In genomic region chr1:64935551-64936158, GRCh38 we compare ENCODE assay signal across 1 cellular context.
TF ChIP-seq lines count a peak whose summit lies in the region.

No MANE protein-coding gene starts in this region.

TF ChIP-seq in A549, 52 proteins besides CTCF, POLR2A, EP300 and RAD21:
- TF ChIP-seq MAZ (IDR thresholded peaks at IDR 0.05; ENCODE audit: borderline replicate concordance, low read depth, low read length) (no peak), HOXB5 (CRISPR knock-in tag; IDR thresholded peaks at IDR 0.05) (no peak), KDM1A (IDR thresholded peaks at IDR 0.05; ENCODE audit: low read depth) (no peak), USF2 (IDR thresholded peaks at IDR 0.05) (no peak), SREBF2 (IDR thresholded peaks at IDR 0.05) (no peak), TP53 (CRISPR knock-in tag; IDR thresholded peaks at IDR 0.05) (no peak), POLR2AphosphoS2 (conservative IDR thresholded peaks at IDR 0.05; ENCODE audit: low read length) (no peak), FOSB (CRISPR knock-in tag; IDR thresholded peaks at IDR 0.05) (no peak), RCOR1 (IDR thresholded peaks at IDR 0.05; ENCODE audit: low read depth, low read length) (no peak)
- TF ChIP-seq, protein P1, sequence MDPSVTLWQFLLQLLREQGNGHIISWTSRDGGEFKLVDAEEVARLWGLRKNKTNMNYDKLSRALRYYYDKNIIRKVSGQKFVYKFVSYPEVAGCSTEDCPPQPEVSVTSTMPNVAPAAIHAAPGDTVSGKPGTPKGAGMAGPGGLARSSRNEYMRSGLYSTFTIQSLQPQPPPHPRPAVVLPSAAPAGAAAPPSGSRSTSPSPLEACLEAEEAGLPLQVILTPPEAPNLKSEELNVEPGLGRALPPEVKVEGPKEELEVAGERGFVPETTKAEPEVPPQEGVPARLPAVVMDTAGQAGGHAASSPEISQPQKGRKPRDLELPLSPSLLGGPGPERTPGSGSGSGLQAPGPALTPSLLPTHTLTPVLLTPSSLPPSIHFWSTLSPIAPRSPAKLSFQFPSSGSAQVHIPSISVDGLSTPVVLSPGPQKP (IDR thresholded peaks at IDR 0.05; ENCODE audit: low read depth, low read length), result no peak
TF ChIP-seq in A549: peak in this region for 0.
